In the genomic region with DNA sequence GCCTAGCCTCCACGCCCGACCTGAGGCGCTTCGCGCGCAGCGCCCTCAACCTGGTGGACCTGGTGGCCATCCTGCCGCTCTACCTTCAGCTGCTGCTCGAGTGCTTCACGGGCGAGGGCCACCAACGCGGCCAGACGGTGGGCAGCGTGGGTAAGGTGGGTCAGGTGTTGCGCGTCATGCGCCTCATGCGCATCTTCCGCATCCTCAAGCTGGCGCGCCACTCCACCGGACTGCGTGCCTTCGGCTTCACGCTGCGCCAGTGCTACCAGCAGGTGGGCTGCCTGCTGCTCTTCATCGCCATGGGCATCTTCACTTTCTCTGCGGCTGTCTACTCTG, we compare ENCODE assay signal across 34 cellular contexts. TPM values are rescaled to one million over a fixed set of nuclear protein-coding genes. Genes with fewer than 3 reads are reported as not detected.
"Had no signal": no experiment of that assay in that cellular context is flagged by ENCODE, and none has a peak within 500 bp of the region (broad histone marks: within the 10 kb centered on the region; RNA-seq: fewer than 3 reads in every experiment).

No MANE protein-coding gene starts in this region.

- ATAC-seq: left colon; left lung; naive thymus-derived CD8-positive, alpha-beta T cell had no signal

- H3K27ac ChIP-seq: left lung, lower lobe of right lung, neutrophil, ovary, right atrium auricular region, right lobe of liver, stomach, thoracic aorta, tibial artery, uterus had no signal

- H3K9me3 ChIP-seq: lower lobe of right lung, neutrophil, ovary, right atrium auricular region, right lobe of liver, stomach, thoracic aorta, tibial artery, uterus had no signal

- H3K4me2 ChIP-seq: smooth muscle cell had no signal

- H3K4me3 ChIP-seq: left lung, lower lobe of right lung, ovary, right atrium auricular region, right lobe of liver, smooth muscle cell, stomach, thoracic aorta, tibial artery, uterus had no signal

- H3K4me1 Mint-ChIP-seq: stimulated activated memory B cell treated with anti-CD40 and anti-IgM and Interleukin-4, amounts not matched to agents 10 μg/mL and 1 μg/mL and 100 μg/mL, for 72 hours had no signal

- H3K27me3 Mint-ChIP-seq: naive thymus-derived CD8-positive, alpha-beta T cell; progenitor cell of endocrine pancreas; stimulated activated memory B cell treated with anti-CD40 and anti-IgM and Interleukin-4, amounts not matched to agents 10 μg/mL and 1 μg/mL and 100 μg/mL, for 72 hours had no signal

- DNase-seq: hippocampal formation; left colon; lower lobe of right lung; mammary epithelial cell; mesenchymal stem cell; naive thymus-derived CD8-positive, alpha-beta T cell; occipital lobe; ovary; right lobe of liver; stimulated activated CD4-positive, alpha-beta T cell treated with anti-CD3 and anti-CD28 coated beads, Interleukin-1b, Interleukin-23, amount 100 ng/mL, for 48 hours; stimulated activated CD4-positive, alpha-beta T cell treated with anti-CD3 and anti-CD28 coated beads, Interleukin-2, amount 100 ng/mL, for 48 hours; stimulated activated CD4-positive, alpha-beta T cell treated with anti-CD3 and anti-CD28 coated beads, Interleukin-4, amount 100 ng/mL, for 4 hours; stimulated activated CD8-positive, alpha-beta memory T cell treated with anti-CD3 and anti-CD28 coated beads, Interleukin-4, amount 100 ng/mL, for 48 hours; stimulated activated naive CD4-positive, alpha-beta T cell treated with Interleukin-2 at 50 U/mL for 16 hours; stomach; tibial artery; trophoblast cell; uterus had no signal

- H3K4me1 ChIP-seq: left lung, lower lobe of right lung, right atrium auricular region, stomach, tibial artery, uterus had no signal

- H3K36me3 ChIP-seq: lower lobe of right lung, neutrophil, ovary, right atrium auricular region, right lobe of liver, stomach, thoracic aorta, uterus had no signal

- H3K27me3 ChIP-seq: left lung, neutrophil, ovary, right atrium auricular region, right lobe of liver, stomach, tibial artery, uterus had no signal

- H3K9me3 Mint-ChIP-seq: nephron had no signal

- H3K27ac Mint-ChIP-seq: nephron; progenitor cell of endocrine pancreas; stimulated activated memory B cell treated with anti-CD40 and anti-IgM and Interleukin-4, amounts not matched to agents 10 μg/mL and 1 μg/mL and 100 μg/mL, for 72 hours had no signal

- H3K4me3 Mint-ChIP-seq: naive thymus-derived CD8-positive, alpha-beta T cell; nephron; neural crest cell; stimulated activated memory B cell treated with anti-CD40 and anti-IgM and Interleukin-4, amounts not matched to agents 10 μg/mL and 1 μg/mL and 100 μg/mL, for 72 hours had no signal

RNA-seq across cellular contexts. Expression of gene KCNV2, which starts 1.4 kb away (rescaled TPM):
- total RNA-seq: left colon; left lung; liver; lower lobe of right lung; mammary epithelial cell; mucosa of gallbladder; naive thymus-derived CD8-positive, alpha-beta T cell; neural crest cell; occipital lobe; ovary; progenitor cell of endocrine pancreas; pulmonary artery endothelial cell; renal cortical epithelial cell; right atrium auricular region; right lobe of liver; skeletal muscle tissue; smooth muscle cell; stomach; thoracic aorta; ureter; uterus had no signal
- polyA plus RNA-seq: keratinocyte; mammary epithelial cell; naive thymus-derived CD8-positive, alpha-beta T cell; ovary; smooth muscle cell; stomach had no signal
